26 cellular contexts compared by ENCODE assay signal in genomic region chr6:27414996-27415395, GRCh38.
"Had no signal": no experiment of that assay in that cellular context is flagged by ENCODE, and none has a peak within 500 bp of the region (broad histone marks: within the 10 kb centered on the region; RNA-seq: fewer than 3 reads in every experiment).

No MANE protein-coding gene starts in this region.

- H3K4me1 ChIP-seq: colonic mucosa, heart right ventricle, left lung, spleen, testis, transverse colon had no signal

- H3K4me3 ChIP-seq: colonic mucosa, heart right ventricle, left lung, lung, mucosa of descending colon, spleen, testis, transverse colon had no signal

- DNase-seq: activated CD4-positive, alpha-beta memory T cell treated with anti-CD3 and anti-CD28 coated beads for 36 hours; activated CD4-positive, alpha-beta T cell treated with anti-CD3 and anti-CD28 coated beads, Interleukin-2, amount 10 ng/mL, durations not matched to agents 24 days and 14 days; activated CD4-positive, CD25-positive, alpha-beta regulatory T cell treated with anti-CD3 and anti-CD28 coated beads, Interleukin-2, amount 50 U/mL, for 72 hours; activated CD8-positive, alpha-beta memory T cell treated with anti-CD3 and anti-CD28 coated beads, Interleukin-2, amount 50 U/mL, for 4 hours; activated gamma-delta T cell; activated naive CD4-positive, alpha-beta T cell treated with anti-CD3 and anti-CD28 coated beads, Interleukin-2, amount 50 U/mL, for 16 hours; activated naive CD8-positive, alpha-beta T cell treated with anti-CD3 and anti-CD28 coated beads, Interleukin-2, amount 50 U/mL, for 24 hours; activated T-cell treated with anti-CD3 and anti-CD28 coated beads, Interleukin-2, amount 50 U/mL, for 1 hour; cerebellar nuclear complex; colonic mucosa; effector memory CD4-positive, alpha-beta T cell; erythroblast; foreskin fibroblast; heart right ventricle; left lung; mucosa of descending colon; posterior cingulate gyrus; right cardiac atrium; spleen; stimulated activated naive CD4-positive, alpha-beta T cell; T-helper 2 cell; testis; transverse colon had no signal

- H3K27me3 ChIP-seq: colonic mucosa, heart right ventricle, left lung, spleen, testis, transverse colon had no signal

- FAIRE-seq: islet of Langerhans had no signal

- H3K9me3 ChIP-seq: colonic mucosa, mucosa of descending colon, testis, transverse colon had no signal

- ATAC-seq: activated naive CD8-positive, alpha-beta T cell treated with anti-CD3 and anti-CD28 coated beads, Interleukin-2, amount 50 U/mL, for 24 hours; heart right ventricle; left lung; mucosa of descending colon; natural killer cell treated with Interleukin-12 subunit alpha and Interleukin-12 subunit beta and Interleukin-15 and Interleukin-18, amount 100 ng/mL, for 72 hours; right cardiac atrium had no signal

- H3K27ac ChIP-seq: colonic mucosa, heart right ventricle, left lung, spleen, testis, transverse colon had no signal

- H3K36me3 ChIP-seq: colonic mucosa, heart right ventricle, left lung, spleen, transverse colon had no signal
